ENCODE assay signal across 8 cellular contexts in genomic region chrX:47093248-47093647, GRCh38. TPM values are rescaled to one million over a fixed set of nuclear protein-coding genes. Genes with fewer than 3 reads are reported as not detected.
DNase-seq lines count a peak whose midpoint lies in the region; ATAC-seq and TF ChIP-seq lines count a peak whose summit lies in the region.

No MANE protein-coding gene starts in this region.

- peak; percentile 50 for DNase-seq in NCI-H82 (lab: John Stamatoyannopoulos, UW)
- DNase-seq in NCI-H82 treated with DMSO at 0.1 percent for 48 hours (lab: John Stamatoyannopoulos, UW; ENCODE audit: unreplicated experiment), result no peak
- peak; percentile 15 for DNase-seq in MV-4-11 (lab: John Stamatoyannopoulos, UW)
- DNase-seq in astrocyte of the spinal cord (ENCODE audit: low read depth, low spot score), result peak; percentile 22
- DNase-seq in medulla oblongata (ENCODE audit: extremely low spot score), result peak; percentile 32
- no peak for DNase-seq in H4 (ENCODE audit: low spot score)

- in situ Hi-C loops in astrocyte of the spinal cord (cut with HindIII; ENCODE audit: low sequenced_read_pairs), result no loop called here

- peak; percentile 53 for TF ChIP-seq CTCF in astrocyte of the spinal cord (IDR thresholded peaks at IDR 0.05; ENCODE audit: low read depth, low read length)

- no peak overlapping the region for H3K4me3 ChIP-seq in astrocyte of the spinal cord (ENCODE audit: low read depth, low read length)

- ATAC-seq in HG02938 (IDR thresholded peaks at IDR 0.05; ENCODE audit: unreplicated experiment), result no peak
- no peak for ATAC-seq in GM19397 (IDR thresholded peaks at IDR 0.05; ENCODE audit: unreplicated experiment)

RNA-seq across cellular contexts. Expression of gene RGN, which starts 15.0 kb away (rescaled TPM):
- not detected in 2 replicates for total RNA-seq in H4 (2014; rRNA removed; shearing (Covaris generic))

RNA-seq across cellular contexts. Expression of gene NDUFB11, which starts 51.3 kb away (rescaled TPM):
- total RNA-seq in H4 (2014; rRNA removed; shearing (Covaris generic)), result 129 and 138 TPM in 2 replicates

RNA-seq across cellular contexts. Expression of gene RBM10, which starts 51.8 kb away (rescaled TPM):
- 37.9 and 42.3 TPM in 2 replicates for total RNA-seq in H4 (2014; rRNA removed; shearing (Covaris generic))

Comparison
In these comparisons a context has a peak if more than half of its experiments do, and no peak if none do; other contexts are left out.
1. DNase-seq: peak in NCI-H82 (single experiment), MV-4-11 (single experiment), astrocyte of the spinal cord (single experiment) and medulla oblongata (single experiment); none in NCI-H82 treated with DMSO at 0.1 percent for 48 hours (single experiment) and H4 (single experiment).